Comparison of ENCODE assay signal across 12 cellular contexts in genomic region chrX:19814240-19814639, GRCh38.
DNase-seq lines count a peak whose midpoint lies in the region; ATAC-seq, FAIRE-seq and TF ChIP-seq lines count a peak whose summit lies in the region.
"Had no signal": no experiment of that assay in that cellular context is flagged by ENCODE, and none has a peak within 500 bp of the region (broad histone marks: within the 10 kb centered on the region; RNA-seq: fewer than 3 reads in every experiment).

No MANE protein-coding gene starts in this region.

- H3K79me1 ChIP-seq in H1 (ENCODE audit: low read depth, low read length): no peaks in the 10 kb centered on the region

- H4K91ac ChIP-seq in H1 (replicated peaks; ENCODE audit: insufficient read length, low read length): no peak overlapping the region

- H3K9ac ChIP-seq in H1 (replicated peaks in 1 of 4; ENCODE audit: extremely low read depth in 1 of 4, low read depth in 3 of 4, low read length in 3 of 4): no peak overlapping the region

- H3K27ac ChIP-seq in H1 (ENCODE audit: low read depth, low read length) (no peak overlapping the region), transverse colon (no peak overlapping the region)
- H3K27ac ChIP-seq: SJCRH30 had no signal

- POLR2A ChIA-PET in H1 (lab: Charles Lee; ENCODE audit: partially characterized antibody): no interaction called here

- no peak overlapping the region for H4K5ac ChIP-seq in H1 (ENCODE audit: insufficient read length, low read depth, low read length)

- intact Hi-C loops in transverse colon (cut with DNase I; ENCODE audit: low total_unique reads): no loop called here

- no peak overlapping the region for H2AFZ ChIP-seq in H1 (ENCODE audit: low read length)

- TF ChIP-seq EP300 in H1 (IDR thresholded peaks at IDR 0.05; ENCODE audit: borderline replicate concordance in 1 of 2, low read depth in 2 of 2, low read length in 2 of 2) (no peak), transverse colon (IDR thresholded peaks at IDR 0.05; ENCODE audit: low read depth) (no peak)

- no peak for ATAC-seq in activated T-cell treated with anti-CD3 and anti-CD28 coated beads, Interleukin-2, amount 50 U/mL, for 72 hours (replicated peaks in 1 of 2)
- ATAC-seq in stimulated activated naive CD8-positive, alpha-beta T cell treated with anti-CD3 and anti-CD28 coated beads, Interleukin-15, amount 100 ng/mL, for 72 hours: no peak
- ATAC-seq in GM21526 (IDR thresholded peaks at IDR 0.05; ENCODE audit: low FRiP score, unreplicated experiment): no peak
- ATAC-seq in HG03457 (IDR thresholded peaks at IDR 0.05; ENCODE audit: unreplicated experiment): no peak

- CTCF ChIA-PET in H1 (lab: Charles Lee; ENCODE audit: partially characterized antibody): no interaction called here

- no peak overlapping the region for H2BK120ac ChIP-seq in H1 (replicated peaks; ENCODE audit: low read depth, low read length)

- DNase-seq in activated T-cell treated with anti-CD3 and anti-CD28 coated beads, Interleukin-2, amount 50 U/mL, for 72 hours: no peak
- no peak for DNase-seq in activated T-cell treated with anti-CD3 and anti-CD28 coated beads, Interleukin-2, amount 50 U/mL, for 1 hour
- DNase-seq in NOMO-1 treated with dmso at 0.1 percent for 144 hours (lab: John Stamatoyannopoulos, UW; ENCODE audit: unreplicated experiment) (peak; percentile 93), H1 (ENCODE audit: low read depth in 1 of 2, low spot score in 2 of 2) (peak; percentile 5 to 45), transverse colon (no peak)
- no peak for DNase-seq in stimulated activated naive CD8-positive, alpha-beta T cell treated with anti-CD3 and anti-CD28 coated beads, Interleukin-15, amount 100 ng/mL, for 72 hours
- DNase-seq: naive B cell, NCI-H2107, spleen had no signal

- H3K36me3 ChIP-seq in H1 (ENCODE audit: control insufficient read depth in 2 of 4, insufficient read depth in 4 of 4, low read length in 3 of 4) (no peaks in the 10 kb centered on the region), transverse colon (no peaks in the 10 kb centered on the region)
- H3K36me3 ChIP-seq: SJCRH30, spleen had no signal

- peak; percentile 26 to 54 (median 48); a peak in 3 of 4 replicates for TF ChIP-seq CTCF in H1 (IDR thresholded peaks at IDR 0.05; ENCODE audit: control extremely low read depth in 1 of 3, insufficient read depth in 1 of 3, low read depth in 1 of 3, low read length in 3 of 3)
- no peak for TF ChIP-seq CTCF in transverse colon (IDR thresholded peaks at IDR 0.05)

- TF ChIP-seq RAD21 in H1 (IDR thresholded peaks at IDR 0.05 in 1 of 2, conservative IDR thresholded peaks at IDR 0.05 in 1 of 2; ENCODE audit: low read depth in 2 of 2, low read length in 2 of 2): peak; percentile 50 to 58

- H3K27ac Mint-ChIP-seq in activated T-cell treated with anti-CD3 and anti-CD28 coated beads, Interleukin-2, amount 50 U/mL, for 72 hours: peak overlapping the region; percentile 31
- peak overlapping the region; percentile 6 to 27 for H3K27ac Mint-ChIP-seq in stimulated activated naive CD8-positive, alpha-beta T cell treated with anti-CD3 and anti-CD28 coated beads, Interleukin-15, amount 100 ng/mL, for 72 hours

- H3K4me1 ChIP-seq in H1 (replicated peaks in 1 of 4; ENCODE audit: control insufficient read depth in 3 of 4, insufficient read depth in 4 of 4, low read length in 3 of 4) (peaks cover 0 to 4% (median 0%) of the 10 kb centered on the region in 4 experiments; a peak in 1 of 7 replicates), transverse colon (no peaks in the 10 kb centered on the region)

- TF ChIP-seq POLR2A in H1 (IDR thresholded peaks at IDR 0.05; ENCODE audit: control extremely low read depth in 1 of 2, low read depth in 2 of 2, low read length in 2 of 2) (no peak), transverse colon (IDR thresholded peaks at IDR 0.05) (no peak)

- no peak overlapping the region for H2BK12ac ChIP-seq in H1 (ENCODE audit: low read depth, low read length)

- H3K27me3 Mint-ChIP-seq in activated T-cell treated with anti-CD3 and anti-CD28 coated beads, Interleukin-2, amount 50 U/mL, for 72 hours (ENCODE audit: low read depth): no peaks in the 10 kb centered on the region
- no peaks in the 10 kb centered on the region for H3K27me3 Mint-ChIP-seq in stimulated activated naive CD8-positive, alpha-beta T cell treated with anti-CD3 and anti-CD28 coated beads, Interleukin-15, amount 100 ng/mL, for 72 hours
- H3K27me3 Mint-ChIP-seq: naive B cell had no signal

- peak; percentile 88 for FAIRE-seq in H1 (lab: Jason Lieb, UNC)

- H4K8ac ChIP-seq in H1 (ENCODE audit: extremely low read depth, insufficient read depth, low read length): no peak overlapping the region

- no peak overlapping the region for H2AK5ac ChIP-seq in H1 (ENCODE audit: low read depth, low read length)

- in situ Hi-C loops in transverse colon (cut with MboI; ENCODE audit: low pct_ligation_motif_present in 1 of 4, low pct_unique_long_range_greater_than_20kb in 1 of 4, low sequenced_read_pairs in 3 of 4): no loop called here

- H3K9me3 ChIP-seq in H1 (ENCODE audit: insufficient read depth in 2 of 2, low read depth in 1 of 2, low read length in 1 of 2): no peaks in the 10 kb centered on the region
- H3K9me3 ChIP-seq in transverse colon: no peaks in the 10 kb centered on the region
- H3K9me3 ChIP-seq: SJCRH30 had no signal

- H3K4me3 ChIP-seq in H1 (ENCODE audit: extremely low read depth in 1 of 4, insufficient read depth in 2 of 4, low read depth in 3 of 4, low read length in 4 of 4) (no peak overlapping the region), transverse colon (no peak overlapping the region)
- H3K4me3 ChIP-seq: SJCRH30, spleen had no signal

- peak overlapping the region in 1 of 2 donors; percentile 17 for H3K4me3 Mint-ChIP-seq in activated T-cell treated with anti-CD3 and anti-CD28 coated beads, Interleukin-2, amount 50 U/mL, for 72 hours
- H3K4me3 Mint-ChIP-seq in stimulated activated naive CD8-positive, alpha-beta T cell treated with anti-CD3 and anti-CD28 coated beads, Interleukin-15, amount 100 ng/mL, for 72 hours: no peak overlapping the region

- no peak overlapping the region for H2BK20ac ChIP-seq in H1 (ENCODE audit: low read length)

- peaks cover 0 to 1% of the 10 kb centered on the region in 2 donors for H3K36me3 Mint-ChIP-seq in activated T-cell treated with anti-CD3 and anti-CD28 coated beads, Interleukin-2, amount 50 U/mL, for 72 hours (ENCODE audit: insufficient read depth in 2 of 2)

- peaks cover 44% of the 10 kb centered on the region for H3K4me1 Mint-ChIP-seq in activated T-cell treated with anti-CD3 and anti-CD28 coated beads, Interleukin-2, amount 50 U/mL, for 72 hours (ENCODE audit: low read depth)
- peaks cover 57% of the 10 kb centered on the region for H3K4me1 Mint-ChIP-seq in stimulated activated naive CD8-positive, alpha-beta T cell treated with anti-CD3 and anti-CD28 coated beads, Interleukin-15, amount 100 ng/mL, for 72 hours

- H3K27me3 ChIP-seq in H1 (replicated peaks in 1 of 4; ENCODE audit: control insufficient read depth in 3 of 4, extremely low read depth in 1 of 4, insufficient read depth in 3 of 4, low read length in 3 of 4): no peaks in the 10 kb centered on the region
- no peaks in the 10 kb centered on the region for H3K27me3 ChIP-seq in transverse colon
- H3K27me3 ChIP-seq: SJCRH30, spleen had no signal

- no peak overlapping the region for H3K56ac ChIP-seq in H1 (replicated peaks; ENCODE audit: insufficient read length, low read depth, low read length)

- H3K9me3 Mint-ChIP-seq in activated T-cell treated with anti-CD3 and anti-CD28 coated beads, Interleukin-2, amount 50 U/mL, for 72 hours: no peaks in the 10 kb centered on the region
- no peaks in the 10 kb centered on the region for H3K9me3 Mint-ChIP-seq in stimulated activated naive CD8-positive, alpha-beta T cell treated with anti-CD3 and anti-CD28 coated beads, Interleukin-15, amount 100 ng/mL, for 72 hours

- H3K18ac ChIP-seq in H1 (ENCODE audit: extremely low read depth, low read length): no peak overlapping the region

- no peak overlapping the region for H2BK5ac ChIP-seq in H1 (ENCODE audit: low read depth, low read length)

- no peak overlapping the region for H3K4ac ChIP-seq in H1 (replicated peaks; ENCODE audit: insufficient read length, low read depth, low read length)

- WGBS in H1 (ENCODE audit: extremely low coverage in 1 of 2, insufficient coverage in 1 of 2, insufficient read length in 1 of 2, insufficient replicate concordance in 2 of 2, low coverage in 1 of 2, low lambda C conversion rate in 2 of 2, missing lambda C conversion rate in 1 of 2), 2 experiments: 70% methylated on average over 3 of the region's 7 CpGs; no CpG with 5 or more reads in 1 of the 2 experiments
- 83 to 100% methylated on average over 3 to 7 of the region's 7 CpGs for WGBS in transverse colon (ENCODE audit: low coverage in 1 of 2), 2 donors

- no peak overlapping the region for H2BK15ac ChIP-seq in H1 (ENCODE audit: low read length)

- no peak overlapping the region for H3K23ac ChIP-seq in H1 (ENCODE audit: insufficient read length)

- H3K14ac ChIP-seq in H1 (ENCODE audit: insufficient read length): no peak overlapping the region

- H3K79me2 ChIP-seq in H1 (ENCODE audit: control insufficient read depth in 1 of 2, insufficient read depth in 2 of 2, low read length in 2 of 2): no peaks in the 10 kb centered on the region

- H3K23me2 ChIP-seq in H1 (ENCODE audit: low read depth, low read length): no peaks in the 10 kb centered on the region; the same call in 1 of the 2 replicates

- no peaks in the 10 kb centered on the region for H4K20me1 ChIP-seq in H1 (replicated peaks in 1 of 2; ENCODE audit: control insufficient read depth in 1 of 2, insufficient read depth in 2 of 2, low read length in 2 of 2)

- no peak overlapping the region for H3K4me2 ChIP-seq in H1 (ENCODE audit: insufficient read depth in 1 of 2, low read depth in 2 of 2, low read length in 2 of 2)

TF ChIP-seq in H1, 55 proteins besides CTCF, POLR2A, EP300 and RAD21:
- TF ChIP-seq KDM1A (IDR thresholded peaks at IDR 0.05; ENCODE audit: borderline replicate concordance, low read length) (peak; percentile 45; the same call in 1 of the 2 replicates), ZNF274 (IDR thresholded peaks at IDR 0.05; ENCODE audit: borderline replicate concordance, extremely low read depth, low read length) (no peak)

Comparison
In these comparisons a context has a peak if more than half of its experiments do, and no peak if none do; other contexts are left out.
1. DNase-seq: peak in NOMO-1 treated with dmso at 0.1 percent for 144 hours (single experiment) and H1 (2 of 2); none in activated T-cell treated with anti-CD3 and anti-CD28 coated beads, Interleukin-2, amount 50 U/mL, for 72 hours (0 of 2), activated T-cell treated with anti-CD3 and anti-CD28 coated beads, Interleukin-2, amount 50 U/mL, for 1 hour (single experiment), stimulated activated naive CD8-positive, alpha-beta T cell treated with anti-CD3 and anti-CD28 coated beads, Interleukin-15, amount 100 ng/mL, for 72 hours (0 of 2) and transverse colon (single experiment).
2. CTCF ChIP-seq: peak in H1 (3 of 3); none in transverse colon (0 of 5).